ENCODE assay signal across 8 cellular contexts in genomic region chr5:16616536-16617271, GRCh38. TPM values are rescaled to one million over a fixed set of nuclear protein-coding genes. Genes with fewer than 3 reads are reported as not detected.
DNase-seq lines count a peak whose midpoint lies in the region; ATAC-seq and TF ChIP-seq lines count a peak whose summit lies in the region.

TSS of gene RETREG1 (minus strand) at chr5:16616997. CDS start at chr5:16616971, 26 bp downstream.

- ATAC-seq in effector memory CD8-positive, alpha-beta T cell (replicated peaks): peak; percentile 83

- H3K4me3 Mint-ChIP-seq in HFFc6: peak within 1 kb of the TSS; percentile 71
- H3K4me3 Mint-ChIP-seq in effector memory CD8-positive, alpha-beta T cell: no peak within 1 kb of the TSS

- in situ Hi-C loops in GM13976 (cut with MboI; ENCODE audit: low sequenced_read_pairs, unreplicated experiment): no loop called here

- DNase-seq in GM13976 (ENCODE audit: low spot score) (peak; percentile 64), HFFc6 (no peak), NCI-H1930 (lab: John Stamatoyannopoulos, UW) (peak; percentile 53 to 70), midbrain (lab: John Stamatoyannopoulos, UW) (peak; percentile 67), AML-193 (lab: John Stamatoyannopoulos, UW) (no peak)
- DNase-seq in activated CD8-positive, alpha-beta memory T cell treated with anti-CD3 and anti-CD28 coated beads for 1 hour (ENCODE audit: extremely low read depth in 1 of 2, low read depth in 1 of 2): peak; percentile 71 to 80
- peak; percentile 70 to 79 (median 74) for DNase-seq in effector memory CD8-positive, alpha-beta T cell
- peak; percentile 69 to 75 for DNase-seq in stimulated activated CD8-positive, alpha-beta memory T cell treated with anti-CD3 and anti-CD28 coated beads, Interleukin-2, amount 100 ng/mL, for 1 hour (ENCODE audit: low read depth in 2 of 2)

- TF ChIP-seq CTCF in GM13976 (IDR thresholded peaks at IDR 0.05; ENCODE audit: borderline replicate concordance, control extremely low read depth, extremely low read depth, insufficient read depth, missing control alignments) (no peak), HFFc6 (IDR thresholded peaks at IDR 0.05) (no peak)

- H3K27ac Mint-ChIP-seq in HFFc6: no peak within 1 kb of the TSS
- peak within 1 kb of the TSS in 1 of 2 donors; percentile 90 for H3K27ac Mint-ChIP-seq in effector memory CD8-positive, alpha-beta T cell

- no peaks in the 10 kb centered on the region for H3K4me1 Mint-ChIP-seq in HFFc6 (ENCODE audit: low read depth)
- peaks cover 12 to 13% of the 10 kb centered on the region in 2 donors for H3K4me1 Mint-ChIP-seq in effector memory CD8-positive, alpha-beta T cell (ENCODE audit: low read depth in 2 of 2)

- H3K27me3 Mint-ChIP-seq in HFFc6 (ENCODE audit: insufficient read depth): peaks cover 6% of the 10 kb centered on the region
- H3K27me3 Mint-ChIP-seq in effector memory CD8-positive, alpha-beta T cell: no peaks in the 10 kb centered on the region

- no peaks in the 10 kb centered on the region for H3K9me3 Mint-ChIP-seq in HFFc6
- H3K9me3 Mint-ChIP-seq in effector memory CD8-positive, alpha-beta T cell: no peaks in the 10 kb centered on the region

- no peaks in the 10 kb centered on the region for H3K36me3 Mint-ChIP-seq in HFFc6 (ENCODE audit: low read depth)
- H3K36me3 Mint-ChIP-seq in effector memory CD8-positive, alpha-beta T cell (ENCODE audit: insufficient read depth): peaks cover 10% of the 10 kb centered on the region

RNA-seq across cellular contexts. Expression of gene RETREG1, which starts in this region (rescaled TPM):
- under 1 TPM in 2 of 6 experiments, not detected in 4; 0.09 to 0.14 TPM for total RNA-seq in HFFc6 (2021; fragmentation: NEBNext Ultra II Directional; extraction: Animal tissue kit (Norgen Biotek cat#: 25700))

Comparison
In these comparisons a context has a peak if more than half of its experiments do, and no peak if none do; other contexts are left out.
1. DNase-seq: peak in GM13976 (single experiment), NCI-H1930 (2 of 2), activated CD8-positive, alpha-beta memory T cell treated with anti-CD3 and anti-CD28 coated beads for 1 hour (2 of 2), effector memory CD8-positive, alpha-beta T cell (3 of 3), midbrain (single experiment) and stimulated activated CD8-positive, alpha-beta memory T cell treated with anti-CD3 and anti-CD28 coated beads, Interleukin-2, amount 100 ng/mL, for 1 hour (2 of 2); none in HFFc6 (single experiment) and AML-193 (0 of 2).